ENCODE assay signal across 8 cellular contexts in the genomic region with DNA sequence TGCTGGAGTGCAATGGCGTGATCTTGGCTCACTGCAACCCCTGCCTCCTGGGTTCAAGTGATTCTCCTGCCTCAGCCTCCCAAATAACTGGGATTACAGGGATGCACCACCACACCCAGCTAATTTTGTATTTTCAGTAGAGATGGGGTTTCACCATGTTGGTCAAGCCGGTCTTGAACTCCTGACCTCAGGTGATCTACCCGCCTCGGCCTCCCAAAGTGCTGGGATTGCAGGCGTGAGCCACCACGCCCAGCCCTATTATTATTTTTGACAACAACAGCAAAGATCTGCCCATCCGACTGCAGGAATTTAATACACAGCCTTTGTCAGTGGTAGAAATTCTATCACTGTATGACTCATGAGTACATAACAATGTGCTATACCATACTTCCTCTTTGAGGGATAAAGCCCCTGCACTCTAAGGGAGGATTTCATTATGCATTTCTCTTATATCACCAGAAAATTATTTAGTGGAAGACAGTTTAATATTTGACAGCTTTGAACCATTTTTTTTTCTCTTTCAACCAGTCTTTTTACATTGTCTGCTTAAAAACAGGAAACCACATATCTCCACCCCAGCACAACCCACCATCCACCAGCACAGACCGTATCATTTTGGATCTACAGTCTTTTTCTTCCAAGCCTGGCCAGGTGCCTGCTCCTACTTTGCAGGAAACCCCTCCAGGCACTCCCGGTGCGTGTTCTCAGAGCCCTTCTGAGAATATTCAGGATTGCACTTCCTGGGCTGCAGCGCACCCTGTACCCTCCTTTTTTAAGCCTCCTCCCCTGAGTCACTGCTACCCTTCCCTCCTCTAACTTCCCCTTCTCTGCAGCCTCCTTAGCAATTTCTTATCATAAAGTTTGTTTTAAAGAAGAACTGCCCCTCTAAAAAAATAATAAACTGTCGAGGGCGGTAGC. TPM values are rescaled to one million over a fixed set of nuclear protein-coding genes. Genes with fewer than 3 reads are reported as not detected.
DNase-seq lines count a peak whose midpoint lies in the region; ATAC-seq and TF ChIP-seq lines count a peak whose summit lies in the region.

No MANE protein-coding gene starts in this region.

- H3K36me3 Mint-ChIP-seq in central memory CD8-positive, alpha-beta T cell (ENCODE audit: insufficient read depth) = peaks cover 46% of the 10 kb centered on the region

- H3K4me3 ChIP-seq in mucosa of descending colon = peak overlapping the region; percentile 10

- no peaks in the 10 kb centered on the region for H3K9me3 Mint-ChIP-seq in central memory CD8-positive, alpha-beta T cell

- intact Hi-C loops in mucosa of descending colon (cut with DNase I, micrococcal nuclease) = no loop called here

- no peaks in the 10 kb centered on the region for H3K9me3 ChIP-seq in mucosa of descending colon

- H3K27me3 Mint-ChIP-seq in central memory CD8-positive, alpha-beta T cell = no peaks in the 10 kb centered on the region

- H3K4me1 Mint-ChIP-seq in central memory CD8-positive, alpha-beta T cell = peaks cover 80% of the 10 kb centered on the region

- ATAC-seq in HG03097 (IDR thresholded peaks at IDR 0.05; ENCODE audit: low FRiP score, unreplicated experiment) = peak; percentile 28
- peak; percentile 50 for ATAC-seq in central memory CD8-positive, alpha-beta T cell (replicated peaks; ENCODE audit: extremely low read depth, poor library complexity, severe bottlenecking)
- peak; percentile 70 for ATAC-seq in mucosa of descending colon

- H3K36me3 ChIP-seq in mucosa of descending colon (ENCODE audit: low read depth) = no peaks in the 10 kb centered on the region

- peaks cover 3% of the 10 kb centered on the region for H3K4me1 ChIP-seq in mucosa of descending colon (ENCODE audit: low read depth)

- peak in 5 of 6 experiments; percentile 52 to 92 (median 83) for DNase-seq in stimulated activated naive CD4-positive, alpha-beta T cell (lab: John Stamatoyannopoulos, UW)
- no peak for DNase-seq in stimulated activated naive CD4-positive, alpha-beta T cell treated with Interleukin-2 at 50 U/mL for 16 hours (lab: John Stamatoyannopoulos, UW)
- DNase-seq in SIG-M5 treated with dmso at 0.1 percent for 504 hours (lab: John Stamatoyannopoulos, UW; ENCODE audit: unreplicated experiment) (peak; percentile 93), mucosa of descending colon (peak in 1 of 3 donors; percentile 55), amniotic stem cell (lab: John Stamatoyannopoulos, UW) (no peak), NCI-H345 treated with DMSO at 0.1 percent for 48 hours (lab: John Stamatoyannopoulos, UW; ENCODE audit: unreplicated experiment) (no peak)
- peak in 1 of 2 donors; percentile 56 for DNase-seq in central memory CD8-positive, alpha-beta T cell (ENCODE audit: low spot score in 2 of 2)

- peak overlapping the region; percentile 99 for H3K4me3 Mint-ChIP-seq in central memory CD8-positive, alpha-beta T cell

- H3K27ac Mint-ChIP-seq in central memory CD8-positive, alpha-beta T cell (ENCODE audit: low read depth) = peak overlapping the region; percentile 100

- no peak for TF ChIP-seq CTCF in mucosa of descending colon (IDR thresholded peaks at IDR 0.05)

RNA-seq across cellular contexts. Expression of a gene that starts 0.6 kb away (rescaled TPM):
- total RNA-seq in mucosa of descending colon = 10 to 100 TPM; 26.2 to 78.2 (median 37.8) TPM

RNA-seq across cellular contexts. Expression of a gene that starts 12.0 kb away (rescaled TPM):
- total RNA-seq in mucosa of descending colon = under 1 TPM in 1 of 3 donors, not detected in 2; 0.55 TPM

RNA-seq across cellular contexts. Expression of a gene that starts 22.5 kb away (rescaled TPM):
- total RNA-seq in mucosa of descending colon = 1 to 10 TPM; 1.4 to 5.6 (median 4.1) TPM

Comparison
In these comparisons a context has a peak if more than half of its experiments do, and no peak if none do; other contexts are left out.
1. DNase-seq: peak in stimulated activated naive CD4-positive, alpha-beta T cell (5 of 6) and SIG-M5 treated with dmso at 0.1 percent for 504 hours (single experiment); none in stimulated activated naive CD4-positive, alpha-beta T cell treated with Interleukin-2 at 50 U/mL for 16 hours (single experiment), amniotic stem cell (single experiment) and NCI-H345 treated with DMSO at 0.1 percent for 48 hours (single experiment).
2. Peak in every context shown above with its lines, with median percentiles within 50 percentile points of each other: ATAC-seq.